In genomic region chr7:78673272-78673671, GRCh38 we compare ENCODE assay signal across 13 cellular contexts.
"Had no signal": no experiment of that assay in that cellular context is flagged by ENCODE, and none has a peak within 500 bp of the region (broad histone marks: within the 10 kb centered on the region; RNA-seq: fewer than 3 reads in every experiment).

No MANE protein-coding gene starts in this region.

- H3K36me3 ChIP-seq: brain microvascular endothelial cell, right lobe of liver, upper lobe of left lung had no signal

- H3K27ac ChIP-seq: brain microvascular endothelial cell, right lobe of liver, upper lobe of left lung had no signal

- H3K4me1 ChIP-seq: right lobe of liver, upper lobe of left lung had no signal

- H3K4me3 ChIP-seq: right lobe of liver, smooth muscle cell, upper lobe of left lung had no signal

- ATAC-seq: activated CD4-positive, CD25-positive, alpha-beta regulatory T cell treated with anti-CD3 and anti-CD28 coated beads, Interleukin-2, amount 50 U/mL, for 24 hours; left ventricle myocardium superior; right lobe of liver had no signal

- H3K4me2 ChIP-seq: smooth muscle cell had no signal

- DNase-seq: activated naive CD4-positive, alpha-beta T cell; activated naive CD8-positive, alpha-beta T cell treated with anti-CD3 and anti-CD28 coated beads, Interleukin-2, amount 10 ng/mL, durations not matched to agents 7 days and 5 days; brain microvascular endothelial cell; cerebellar nuclear complex; effector memory CD4-positive, alpha-beta T cell; foreskin fibroblast; glutamatergic neuron; left ventricle myocardium superior; right lobe of liver; T-helper 9 cell had no signal

- H3K27me3 ChIP-seq: brain microvascular endothelial cell, right lobe of liver, upper lobe of left lung had no signal

- H3K9me3 ChIP-seq: right lobe of liver, upper lobe of left lung had no signal
